In genomic region chr6:41503841-41504525, GRCh38 we compare ENCODE assay signal across 1 cellular context.
A peak's percentile ranks its signal among the peaks of the same experiment; 100 is the strongest.
TF ChIP-seq lines count a peak whose summit lies in the region.

No MANE protein-coding gene starts in this region.

TF ChIP-seq in HEK293, 187 proteins besides CTCF, POLR2A, EP300 and RAD21 (continued from another document):
- TF ChIP-seq, protein P1, sequence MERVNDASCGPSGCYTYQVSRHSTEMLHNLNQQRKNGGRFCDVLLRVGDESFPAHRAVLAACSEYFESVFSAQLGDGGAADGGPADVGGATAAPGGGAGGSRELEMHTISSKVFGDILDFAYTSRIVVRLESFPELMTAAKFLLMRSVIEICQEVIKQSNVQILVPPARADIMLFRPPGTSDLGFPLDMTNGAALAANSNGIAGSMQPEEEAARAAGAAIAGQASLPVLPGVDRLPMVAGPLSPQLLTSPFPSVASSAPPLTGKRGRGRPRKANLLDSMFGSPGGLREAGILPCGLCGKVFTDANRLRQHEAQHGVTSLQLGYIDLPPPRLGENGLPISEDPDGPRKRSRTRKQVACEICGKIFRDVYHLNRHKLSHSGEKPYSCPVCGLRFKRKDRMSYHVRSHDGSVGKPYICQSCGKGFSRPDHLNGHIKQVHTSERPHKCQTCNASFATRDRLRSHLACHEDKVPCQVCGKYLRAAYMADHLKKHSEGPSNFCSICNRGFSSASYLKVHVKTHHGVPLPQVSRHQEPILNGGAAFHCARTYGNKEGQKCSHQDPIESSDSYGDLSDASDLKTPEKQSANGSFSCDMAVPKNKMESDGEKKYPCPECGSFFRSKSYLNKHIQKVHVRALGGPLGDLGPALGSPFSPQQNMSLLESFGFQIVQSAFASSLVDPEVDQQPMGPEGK (tag by site-specific recombination; IDR thresholded peaks at IDR 0.05): peak; percentile 46
